1 cellular context compared by ENCODE assay signal in the genomic region with DNA sequence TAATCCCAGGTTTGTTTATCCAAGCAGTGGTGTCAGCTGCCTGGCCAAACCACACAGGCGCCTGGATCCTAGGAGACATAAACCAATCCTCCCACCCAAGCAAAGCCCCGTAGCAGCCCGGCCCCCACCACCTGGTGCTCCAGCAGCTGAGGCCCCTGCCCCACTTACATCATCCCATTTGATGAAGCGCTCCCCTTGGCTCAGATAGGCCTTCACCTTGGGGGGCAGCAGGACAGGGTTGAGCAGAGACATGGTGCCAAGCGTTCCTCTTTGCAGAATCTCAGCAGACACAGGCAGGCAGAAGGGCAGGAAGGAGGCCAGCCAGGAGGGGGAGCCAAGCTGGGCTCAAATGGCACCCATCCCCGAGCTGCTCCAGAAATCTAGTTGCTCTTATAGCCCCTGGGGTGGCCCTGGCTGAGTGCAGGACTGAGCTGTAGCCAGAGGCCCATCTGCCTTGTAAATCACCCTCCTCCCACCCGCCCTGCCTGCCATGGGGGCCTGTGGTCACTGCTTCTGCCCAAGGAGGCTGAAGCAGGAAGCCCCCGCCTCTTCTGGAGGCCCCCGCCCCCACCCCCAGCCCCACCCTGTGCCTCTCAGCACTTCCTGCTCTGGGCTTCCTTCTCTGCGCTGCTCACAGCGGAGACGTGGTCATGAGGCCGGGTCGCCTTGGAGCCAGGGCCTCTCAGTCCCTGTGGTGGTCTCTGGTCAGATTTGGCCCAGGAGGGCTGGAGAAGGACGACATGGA.
A peak's percentile ranks its signal among the peaks of the same experiment; 100 is the strongest.
TF ChIP-seq lines count a peak whose summit lies in the region.

A gene with protein sequence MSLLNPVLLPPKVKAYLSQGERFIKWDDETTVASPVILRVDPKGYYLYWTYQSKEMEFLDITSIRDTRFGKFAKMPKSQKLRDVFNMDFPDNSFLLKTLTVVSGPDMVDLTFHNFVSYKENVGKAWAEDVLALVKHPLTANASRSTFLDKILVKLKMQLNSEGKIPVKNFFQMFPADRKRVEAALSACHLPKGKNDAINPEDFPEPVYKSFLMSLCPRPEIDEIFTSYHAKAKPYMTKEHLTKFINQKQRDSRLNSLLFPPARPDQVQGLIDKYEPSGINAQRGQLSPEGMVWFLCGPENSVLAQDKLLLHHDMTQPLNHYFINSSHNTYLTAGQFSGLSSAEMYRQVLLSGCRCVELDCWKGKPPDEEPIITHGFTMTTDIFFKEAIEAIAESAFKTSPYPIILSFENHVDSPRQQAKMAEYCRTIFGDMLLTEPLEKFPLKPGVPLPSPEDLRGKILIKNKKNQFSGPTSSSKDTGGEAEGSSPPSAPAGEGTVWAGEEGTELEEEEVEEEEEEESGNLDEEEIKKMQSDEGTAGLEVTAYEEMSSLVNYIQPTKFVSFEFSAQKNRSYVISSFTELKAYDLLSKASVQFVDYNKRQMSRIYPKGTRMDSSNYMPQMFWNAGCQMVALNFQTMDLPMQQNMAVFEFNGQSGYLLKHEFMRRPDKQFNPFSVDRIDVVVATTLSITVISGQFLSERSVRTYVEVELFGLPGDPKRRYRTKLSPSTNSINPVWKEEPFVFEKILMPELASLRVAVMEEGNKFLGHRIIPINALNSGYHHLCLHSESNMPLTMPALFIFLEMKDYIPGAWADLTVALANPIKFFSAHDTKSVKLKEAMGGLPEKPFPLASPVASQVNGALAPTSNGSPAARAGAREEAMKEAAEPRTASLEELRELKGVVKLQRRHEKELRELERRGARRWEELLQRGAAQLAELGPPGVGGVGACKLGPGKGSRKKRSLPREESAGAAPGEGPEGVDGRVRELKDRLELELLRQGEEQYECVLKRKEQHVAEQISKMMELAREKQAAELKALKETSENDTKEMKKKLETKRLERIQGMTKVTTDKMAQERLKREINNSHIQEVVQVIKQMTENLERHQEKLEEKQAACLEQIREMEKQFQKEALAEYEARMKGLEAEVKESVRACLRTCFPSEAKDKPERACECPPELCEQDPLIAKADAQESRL (minus strand): TSS at position 515 of the 745 bp plus-strand sequence. CDS start 263 bp downstream, at position 252.

TF ChIP-seq in K562, 482 proteins besides CTCF, POLR2A, EP300 and RAD21 (continued from another document and continues in another):
- TF ChIP-seq, protein P1, sequence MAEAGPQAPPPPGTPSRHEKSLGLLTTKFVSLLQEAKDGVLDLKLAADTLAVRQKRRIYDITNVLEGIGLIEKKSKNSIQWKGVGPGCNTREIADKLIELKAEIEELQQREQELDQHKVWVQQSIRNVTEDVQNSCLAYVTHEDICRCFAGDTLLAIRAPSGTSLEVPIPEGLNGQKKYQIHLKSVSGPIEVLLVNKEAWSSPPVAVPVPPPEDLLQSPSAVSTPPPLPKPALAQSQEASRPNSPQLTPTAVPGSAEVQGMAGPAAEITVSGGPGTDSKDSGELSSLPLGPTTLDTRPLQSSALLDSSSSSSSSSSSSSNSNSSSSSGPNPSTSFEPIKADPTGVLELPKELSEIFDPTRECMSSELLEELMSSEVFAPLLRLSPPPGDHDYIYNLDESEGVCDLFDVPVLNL (CRISPR knock-in tag; IDR thresholded peaks at IDR 0.05; ENCODE audit: low read depth), result no peak
- TF ChIP-seq TCF3 (CRISPR knock-in tag; IDR thresholded peaks at IDR 0.05) (no peak), CTBP1 (IDR thresholded peaks at IDR 0.05; ENCODE audit: borderline replicate concordance) (peak; percentile 20; the same call in 1 of the 2 replicates), ZNF780A (CRISPR knock-in tag; IDR thresholded peaks at IDR 0.05) (no peak), ETS2 (tag; IDR thresholded peaks at IDR 0.05; ENCODE audit: borderline replicate concordance, poor library complexity, severe bottlenecking) (no peak), ZNF212 (CRISPR knock-in tag; IDR thresholded peaks at IDR 0.05) (no peak), NCOA1 (IDR thresholded peaks at IDR 0.05; ENCODE audit: low read depth) (no peak), STAT5B (CRISPR knock-in tag; IDR thresholded peaks at IDR 0.05) (no peak), BCOR (IDR thresholded peaks at IDR 0.05) (no peak), MCM2 (IDR thresholded peaks at IDR 0.05; ENCODE audit: low read depth) (no peak), SMARCC2 (IDR thresholded peaks at IDR 0.05; ENCODE audit: low read depth) (no peak), ASH1L (IDR thresholded peaks at IDR 0.05; ENCODE audit: borderline replicate concordance, low read depth, partially characterized antibody) (no peak)
- TF ChIP-seq, protein P2, sequence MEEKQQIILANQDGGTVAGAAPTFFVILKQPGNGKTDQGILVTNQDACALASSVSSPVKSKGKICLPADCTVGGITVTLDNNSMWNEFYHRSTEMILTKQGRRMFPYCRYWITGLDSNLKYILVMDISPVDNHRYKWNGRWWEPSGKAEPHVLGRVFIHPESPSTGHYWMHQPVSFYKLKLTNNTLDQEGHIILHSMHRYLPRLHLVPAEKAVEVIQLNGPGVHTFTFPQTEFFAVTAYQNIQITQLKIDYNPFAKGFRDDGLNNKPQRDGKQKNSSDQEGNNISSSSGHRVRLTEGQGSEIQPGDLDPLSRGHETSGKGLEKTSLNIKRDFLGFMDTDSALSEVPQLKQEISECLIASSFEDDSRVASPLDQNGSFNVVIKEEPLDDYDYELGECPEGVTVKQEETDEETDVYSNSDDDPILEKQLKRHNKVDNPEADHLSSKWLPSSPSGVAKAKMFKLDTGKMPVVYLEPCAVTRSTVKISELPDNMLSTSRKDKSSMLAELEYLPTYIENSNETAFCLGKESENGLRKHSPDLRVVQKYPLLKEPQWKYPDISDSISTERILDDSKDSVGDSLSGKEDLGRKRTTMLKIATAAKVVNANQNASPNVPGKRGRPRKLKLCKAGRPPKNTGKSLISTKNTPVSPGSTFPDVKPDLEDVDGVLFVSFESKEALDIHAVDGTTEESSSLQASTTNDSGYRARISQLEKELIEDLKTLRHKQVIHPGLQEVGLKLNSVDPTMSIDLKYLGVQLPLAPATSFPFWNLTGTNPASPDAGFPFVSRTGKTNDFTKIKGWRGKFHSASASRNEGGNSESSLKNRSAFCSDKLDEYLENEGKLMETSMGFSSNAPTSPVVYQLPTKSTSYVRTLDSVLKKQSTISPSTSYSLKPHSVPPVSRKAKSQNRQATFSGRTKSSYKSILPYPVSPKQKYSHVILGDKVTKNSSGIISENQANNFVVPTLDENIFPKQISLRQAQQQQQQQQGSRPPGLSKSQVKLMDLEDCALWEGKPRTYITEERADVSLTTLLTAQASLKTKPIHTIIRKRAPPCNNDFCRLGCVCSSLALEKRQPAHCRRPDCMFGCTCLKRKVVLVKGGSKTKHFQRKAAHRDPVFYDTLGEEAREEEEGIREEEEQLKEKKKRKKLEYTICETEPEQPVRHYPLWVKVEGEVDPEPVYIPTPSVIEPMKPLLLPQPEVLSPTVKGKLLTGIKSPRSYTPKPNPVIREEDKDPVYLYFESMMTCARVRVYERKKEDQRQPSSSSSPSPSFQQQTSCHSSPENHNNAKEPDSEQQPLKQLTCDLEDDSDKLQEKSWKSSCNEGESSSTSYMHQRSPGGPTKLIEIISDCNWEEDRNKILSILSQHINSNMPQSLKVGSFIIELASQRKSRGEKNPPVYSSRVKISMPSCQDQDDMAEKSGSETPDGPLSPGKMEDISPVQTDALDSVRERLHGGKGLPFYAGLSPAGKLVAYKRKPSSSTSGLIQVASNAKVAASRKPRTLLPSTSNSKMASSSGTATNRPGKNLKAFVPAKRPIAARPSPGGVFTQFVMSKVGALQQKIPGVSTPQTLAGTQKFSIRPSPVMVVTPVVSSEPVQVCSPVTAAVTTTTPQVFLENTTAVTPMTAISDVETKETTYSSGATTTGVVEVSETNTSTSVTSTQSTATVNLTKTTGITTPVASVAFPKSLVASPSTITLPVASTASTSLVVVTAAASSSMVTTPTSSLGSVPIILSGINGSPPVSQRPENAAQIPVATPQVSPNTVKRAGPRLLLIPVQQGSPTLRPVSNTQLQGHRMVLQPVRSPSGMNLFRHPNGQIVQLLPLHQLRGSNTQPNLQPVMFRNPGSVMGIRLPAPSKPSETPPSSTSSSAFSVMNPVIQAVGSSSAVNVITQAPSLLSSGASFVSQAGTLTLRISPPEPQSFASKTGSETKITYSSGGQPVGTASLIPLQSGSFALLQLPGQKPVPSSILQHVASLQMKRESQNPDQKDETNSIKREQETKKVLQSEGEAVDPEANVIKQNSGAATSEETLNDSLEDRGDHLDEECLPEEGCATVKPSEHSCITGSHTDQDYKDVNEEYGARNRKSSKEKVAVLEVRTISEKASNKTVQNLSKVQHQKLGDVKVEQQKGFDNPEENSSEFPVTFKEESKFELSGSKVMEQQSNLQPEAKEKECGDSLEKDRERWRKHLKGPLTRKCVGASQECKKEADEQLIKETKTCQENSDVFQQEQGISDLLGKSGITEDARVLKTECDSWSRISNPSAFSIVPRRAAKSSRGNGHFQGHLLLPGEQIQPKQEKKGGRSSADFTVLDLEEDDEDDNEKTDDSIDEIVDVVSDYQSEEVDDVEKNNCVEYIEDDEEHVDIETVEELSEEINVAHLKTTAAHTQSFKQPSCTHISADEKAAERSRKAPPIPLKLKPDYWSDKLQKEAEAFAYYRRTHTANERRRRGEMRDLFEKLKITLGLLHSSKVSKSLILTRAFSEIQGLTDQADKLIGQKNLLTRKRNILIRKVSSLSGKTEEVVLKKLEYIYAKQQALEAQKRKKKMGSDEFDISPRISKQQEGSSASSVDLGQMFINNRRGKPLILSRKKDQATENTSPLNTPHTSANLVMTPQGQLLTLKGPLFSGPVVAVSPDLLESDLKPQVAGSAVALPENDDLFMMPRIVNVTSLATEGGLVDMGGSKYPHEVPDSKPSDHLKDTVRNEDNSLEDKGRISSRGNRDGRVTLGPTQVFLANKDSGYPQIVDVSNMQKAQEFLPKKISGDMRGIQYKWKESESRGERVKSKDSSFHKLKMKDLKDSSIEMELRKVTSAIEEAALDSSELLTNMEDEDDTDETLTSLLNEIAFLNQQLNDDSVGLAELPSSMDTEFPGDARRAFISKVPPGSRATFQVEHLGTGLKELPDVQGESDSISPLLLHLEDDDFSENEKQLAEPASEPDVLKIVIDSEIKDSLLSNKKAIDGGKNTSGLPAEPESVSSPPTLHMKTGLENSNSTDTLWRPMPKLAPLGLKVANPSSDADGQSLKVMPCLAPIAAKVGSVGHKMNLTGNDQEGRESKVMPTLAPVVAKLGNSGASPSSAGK (IDR thresholded peaks at IDR 0.05), result no peak
- TF ChIP-seq, protein P3, sequence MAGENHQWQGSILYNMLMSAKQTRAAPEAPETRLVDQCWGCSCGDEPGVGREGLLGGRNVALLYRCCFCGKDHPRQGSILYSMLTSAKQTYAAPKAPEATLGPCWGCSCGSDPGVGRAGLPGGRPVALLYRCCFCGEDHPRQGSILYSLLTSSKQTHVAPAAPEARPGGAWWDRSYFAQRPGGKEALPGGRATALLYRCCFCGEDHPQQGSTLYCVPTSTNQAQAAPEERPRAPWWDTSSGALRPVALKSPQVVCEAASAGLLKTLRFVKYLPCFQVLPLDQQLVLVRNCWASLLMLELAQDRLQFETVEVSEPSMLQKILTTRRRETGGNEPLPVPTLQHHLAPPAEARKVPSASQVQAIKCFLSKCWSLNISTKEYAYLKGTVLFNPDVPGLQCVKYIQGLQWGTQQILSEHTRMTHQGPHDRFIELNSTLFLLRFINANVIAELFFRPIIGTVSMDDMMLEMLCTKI (IDR thresholded peaks at IDR 0.05; ENCODE audit: partially characterized antibody), result no peak
- TF ChIP-seq, protein P4, sequence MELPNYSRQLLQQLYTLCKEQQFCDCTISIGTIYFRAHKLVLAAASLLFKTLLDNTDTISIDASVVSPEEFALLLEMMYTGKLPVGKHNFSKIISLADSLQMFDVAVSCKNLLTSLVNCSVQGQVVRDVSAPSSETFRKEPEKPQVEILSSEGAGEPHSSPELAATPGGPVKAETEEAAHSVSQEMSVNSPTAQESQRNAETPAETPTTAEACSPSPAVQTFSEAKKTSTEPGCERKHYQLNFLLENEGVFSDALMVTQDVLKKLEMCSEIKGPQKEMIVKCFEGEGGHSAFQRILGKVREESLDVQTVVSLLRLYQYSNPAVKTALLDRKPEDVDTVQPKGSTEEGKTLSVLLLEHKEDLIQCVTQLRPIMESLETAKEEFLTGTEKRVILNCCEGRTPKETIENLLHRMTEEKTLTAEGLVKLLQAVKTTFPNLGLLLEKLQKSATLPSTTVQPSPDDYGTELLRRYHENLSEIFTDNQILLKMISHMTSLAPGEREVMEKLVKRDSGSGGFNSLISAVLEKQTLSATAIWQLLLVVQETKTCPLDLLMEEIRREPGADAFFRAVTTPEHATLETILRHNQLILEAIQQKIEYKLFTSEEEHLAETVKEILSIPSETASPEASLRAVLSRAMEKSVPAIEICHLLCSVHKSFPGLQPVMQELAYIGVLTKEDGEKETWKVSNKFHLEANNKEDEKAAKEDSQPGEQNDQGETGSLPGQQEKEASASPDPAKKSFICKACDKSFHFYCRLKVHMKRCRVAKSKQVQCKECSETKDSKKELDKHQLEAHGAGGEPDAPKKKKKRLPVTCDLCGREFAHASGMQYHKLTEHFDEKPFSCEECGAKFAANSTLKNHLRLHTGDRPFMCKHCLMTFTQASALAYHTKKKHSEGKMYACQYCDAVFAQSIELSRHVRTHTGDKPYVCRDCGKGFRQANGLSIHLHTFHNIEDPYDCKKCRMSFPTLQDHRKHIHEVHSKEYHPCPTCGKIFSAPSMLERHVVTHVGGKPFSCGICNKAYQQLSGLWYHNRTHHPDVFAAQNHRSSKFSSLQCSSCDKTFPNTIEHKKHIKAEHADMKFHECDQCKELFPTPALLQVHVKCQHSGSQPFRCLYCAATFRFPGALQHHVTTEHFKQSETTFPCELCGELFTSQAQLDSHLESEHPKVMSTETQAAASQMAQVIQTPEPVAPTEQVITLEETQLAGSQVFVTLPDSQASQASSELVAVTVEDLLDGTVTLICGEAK (IDR thresholded peaks at IDR 0.05), result no peak
- TF ChIP-seq, protein P4 (CRISPR knock-in tag; IDR thresholded peaks at IDR 0.05), result no peak
